Comparison of ENCODE assay signal across 20 cellular contexts in the genomic region with DNA sequence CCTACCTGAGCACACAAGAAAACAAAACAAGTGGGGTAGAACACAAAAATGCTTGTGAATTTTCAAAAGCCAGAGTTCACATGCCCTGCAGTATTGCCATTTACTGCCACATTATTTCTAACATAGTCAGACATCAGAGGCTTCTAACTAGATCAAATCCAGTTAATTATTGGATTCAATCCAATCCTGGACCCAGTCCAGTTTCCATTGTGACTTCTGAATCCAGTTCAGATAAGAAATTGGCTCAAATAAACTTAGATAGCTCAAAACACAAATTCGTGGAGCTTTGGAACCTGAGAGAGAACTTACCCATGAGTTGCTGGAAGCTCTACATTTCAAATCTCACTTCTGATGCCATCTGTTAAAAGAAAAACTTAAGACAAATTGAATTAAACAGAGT.
"Had no signal": no experiment of that assay in that cellular context is flagged by ENCODE, and none has a peak within 500 bp of the region (broad histone marks: within the 10 kb centered on the region; RNA-seq: fewer than 3 reads in every experiment).

No MANE protein-coding gene starts in this region.

- DNase-seq: activated CD4-positive, alpha-beta T cell treated with anti-CD3 and anti-CD28 coated beads, Interleukin-2, amount 10 ng/mL, durations not matched to agents 7 days and 5 days; activated CD8-positive, alpha-beta T cell treated with anti-CD3 and anti-CD28 coated beads, Interleukin-2, amount 10 ng/mL, durations not matched to agents 7 days and 5 days; activated naive CD4-positive, alpha-beta T cell treated with Interleukin-2 at 50 U/mL for 16 hours; activated T-cell treated with anti-CD3 and anti-CD28 coated beads, Interleukin-2, amount 50 U/mL, for 24 hours; aorta; effector memory CD4-positive, alpha-beta T cell; esophagus squamous epithelium; foreskin fibroblast; mesendoderm; naive thymus-derived CD8-positive, alpha-beta T cell; ovary; retina; stimulated activated CD4-positive, alpha-beta T cell treated with anti-CD3 and anti-CD28 coated beads, Interleukin-12 subunit alpha, Interleukin-12 subunit beta, amount 100 ng/mL, for 4 hours; stimulated activated CD4-positive, alpha-beta T cell treated with anti-CD3 and anti-CD28 coated beads, Interleukin-2, amount 100 ng/mL, for 24 hours; stimulated activated naive CD8-positive, alpha-beta T cell treated with anti-CD3 and anti-CD28 coated beads, Interleukin-15, Interleukin-2, amounts not matched to agents 100 U/mL and 50 U/mL, for 24 hours; substantia nigra; T1000; uterus had no signal

- FAIRE-seq: bronchial epithelial cell had no signal

- H3K4me1 ChIP-seq: uterus had no signal

- H3K4me3 ChIP-seq: esophagus squamous epithelium, ovary, tibial nerve, uterus had no signal

- H3K27me3 ChIP-seq: ovary, tibial nerve, uterus had no signal

- H3K36me3 ChIP-seq: esophagus squamous epithelium, ovary, tibial nerve, uterus had no signal

- ATAC-seq: activated CD8-positive, alpha-beta T cell treated with anti-CD3 and anti-CD28 coated beads, Interleukin-2, amount 10 ng/mL, durations not matched to agents 7 days and 5 days; naive thymus-derived CD8-positive, alpha-beta T cell; stimulated activated naive CD8-positive, alpha-beta T cell treated with anti-CD3 and anti-CD28 coated beads, Interleukin-15, Interleukin-2, amounts not matched to agents 100 U/mL and 50 U/mL, for 24 hours had no signal

- H3K27ac ChIP-seq: esophagus squamous epithelium, ovary, tibial nerve, uterus had no signal

- H3K9me3 ChIP-seq: esophagus squamous epithelium, ovary, tibial nerve, uterus had no signal
